Comparison of ENCODE assay signal across 1 cellular context in genomic region chr12:131311764-131312163, GRCh38.
TF ChIP-seq lines count a peak whose summit lies in the region.

No MANE protein-coding gene starts in this region.

TF ChIP-seq in GM23338, 12 proteins besides CTCF, POLR2A, EP300 and RAD21 (continued from another document):
- TF ChIP-seq, protein P1, sequence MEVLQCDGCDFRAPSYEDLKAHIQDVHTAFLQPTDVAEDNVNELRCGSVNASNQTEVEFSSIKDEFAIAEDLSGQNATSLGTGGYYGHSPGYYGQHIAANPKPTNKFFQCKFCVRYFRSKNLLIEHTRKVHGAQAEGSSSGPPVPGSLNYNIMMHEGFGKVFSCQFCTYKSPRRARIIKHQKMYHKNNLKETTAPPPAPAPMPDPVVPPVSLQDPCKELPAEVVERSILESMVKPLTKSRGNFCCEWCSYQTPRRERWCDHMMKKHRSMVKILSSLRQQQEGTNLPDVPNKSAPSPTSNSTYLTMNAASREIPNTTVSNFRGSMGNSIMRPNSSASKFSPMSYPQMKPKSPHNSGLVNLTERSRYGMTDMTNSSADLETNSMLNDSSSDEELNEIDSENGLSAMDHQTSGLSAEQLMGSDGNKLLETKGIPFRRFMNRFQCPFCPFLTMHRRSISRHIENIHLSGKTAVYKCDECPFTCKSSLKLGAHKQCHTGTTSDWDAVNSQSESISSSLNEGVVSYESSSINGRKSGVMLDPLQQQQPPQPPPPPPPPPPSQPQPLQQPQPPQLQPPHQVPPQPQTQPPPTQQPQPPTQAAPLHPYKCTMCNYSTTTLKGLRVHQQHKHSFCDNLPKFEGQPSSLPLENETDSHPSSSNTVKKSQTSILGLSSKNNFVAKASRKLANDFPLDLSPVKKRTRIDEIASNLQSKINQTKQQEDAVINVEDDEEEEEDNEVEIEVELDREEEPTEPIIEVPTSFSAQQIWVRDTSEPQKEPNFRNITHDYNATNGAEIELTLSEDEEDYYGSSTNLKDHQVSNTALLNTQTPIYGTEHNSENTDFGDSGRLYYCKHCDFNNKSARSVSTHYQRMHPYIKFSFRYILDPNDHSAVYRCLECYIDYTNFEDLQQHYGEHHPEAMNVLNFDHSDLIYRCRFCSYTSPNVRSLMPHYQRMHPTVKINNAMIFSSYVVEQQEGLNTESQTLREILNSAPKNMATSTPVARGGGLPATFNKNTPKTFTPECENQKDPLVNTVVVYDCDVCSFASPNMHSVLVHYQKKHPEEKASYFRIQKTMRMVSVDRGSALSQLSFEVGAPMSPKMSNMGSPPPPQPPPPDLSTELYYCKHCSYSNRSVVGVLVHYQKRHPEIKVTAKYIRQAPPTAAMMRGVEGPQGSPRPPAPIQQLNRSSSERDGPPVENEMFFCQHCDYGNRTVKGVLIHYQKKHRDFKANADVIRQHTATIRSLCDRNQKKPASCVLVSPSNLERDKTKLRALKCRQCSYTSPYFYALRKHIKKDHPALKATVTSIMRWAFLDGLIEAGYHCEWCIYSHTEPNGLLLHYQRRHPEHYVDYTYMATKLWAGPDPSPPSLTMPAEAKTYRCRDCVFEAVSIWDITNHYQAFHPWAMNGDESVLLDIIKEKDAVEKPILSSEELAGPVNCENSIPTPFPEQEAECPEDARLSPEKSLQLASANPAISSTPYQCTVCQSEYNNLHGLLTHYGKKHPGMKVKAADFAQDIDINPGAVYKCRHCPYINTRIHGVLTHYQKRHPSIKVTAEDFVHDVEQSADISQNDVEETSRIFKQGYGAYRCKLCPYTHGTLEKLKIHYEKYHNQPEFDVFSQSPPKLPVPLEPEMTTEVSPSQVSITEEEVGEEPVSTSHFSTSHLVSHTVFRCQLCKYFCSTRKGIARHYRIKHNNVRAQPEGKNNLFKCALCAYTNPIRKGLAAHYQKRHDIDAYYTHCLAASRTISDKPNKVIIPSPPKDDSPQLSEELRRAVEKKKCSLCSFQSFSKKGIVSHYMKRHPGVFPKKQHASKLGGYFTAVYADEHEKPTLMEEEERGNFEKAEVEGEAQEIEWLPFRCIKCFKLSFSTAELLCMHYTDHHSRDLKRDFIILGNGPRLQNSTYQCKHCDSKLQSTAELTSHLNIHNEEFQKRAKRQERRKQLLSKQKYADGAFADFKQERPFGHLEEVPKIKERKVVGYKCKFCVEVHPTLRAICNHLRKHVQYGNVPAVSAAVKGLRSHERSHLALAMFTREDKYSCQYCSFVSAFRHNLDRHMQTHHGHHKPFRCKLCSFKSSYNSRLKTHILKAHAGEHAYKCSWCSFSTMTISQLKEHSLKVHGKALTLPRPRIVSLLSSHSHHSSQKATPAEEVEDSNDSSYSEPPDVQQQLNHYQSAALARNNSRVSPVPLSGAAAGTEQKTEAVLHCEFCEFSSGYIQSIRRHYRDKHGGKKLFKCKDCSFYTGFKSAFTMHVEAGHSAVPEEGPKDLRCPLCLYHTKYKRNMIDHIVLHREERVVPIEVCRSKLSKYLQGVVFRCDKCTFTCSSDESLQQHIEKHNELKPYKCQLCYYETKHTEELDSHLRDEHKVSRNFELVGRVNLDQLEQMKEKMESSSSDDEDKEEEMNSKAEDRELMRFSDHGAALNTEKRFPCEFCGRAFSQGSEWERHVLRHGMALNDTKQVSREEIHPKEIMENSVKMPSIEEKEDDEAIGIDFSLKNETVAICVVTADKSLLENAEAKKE (CRISPR knock-in tag; IDR thresholded peaks at IDR 0.05): no peak
- no peak for TF ChIP-seq EZH2phosphoT487 (IDR thresholded peaks at IDR 0.05; ENCODE audit: unreplicated experiment)
- TF ChIP-seq CREB1 (CRISPR knock-in tag; IDR thresholded peaks at IDR 0.05; ENCODE audit: low read depth): no peak
- TF ChIP-seq ZNF331 (CRISPR knock-in tag; IDR thresholded peaks at IDR 0.05; ENCODE audit: low read depth): no peak
- TF ChIP-seq NANOG (IDR thresholded peaks at IDR 0.05; ENCODE audit: borderline replicate concordance): no peak
- TF ChIP-seq POLR2AphosphoS5 (IDR thresholded peaks at IDR 0.05; ENCODE audit: low read depth): no peak
- no peak for TF ChIP-seq ZNF114 (CRISPR knock-in tag; IDR thresholded peaks at IDR 0.05)
